In genomic region chr19:31613683-31614219, GRCh38 we compare ENCODE assay signal across 31 cellular contexts.
DNase-seq lines count a peak whose midpoint lies in the region; ATAC-seq and TF ChIP-seq lines count a peak whose summit lies in the region.
"Had no signal": no experiment of that assay in that cellular context is flagged by ENCODE, and none has a peak within 500 bp of the region (broad histone marks: within the 10 kb centered on the region; RNA-seq: fewer than 3 reads in every experiment).

No MANE protein-coding gene starts in this region.

- WGBS in right cardiac atrium: 59% methylated on average over 4 of the region's 4 CpGs

- no peaks in the 10 kb centered on the region for H3K4me1 Mint-ChIP-seq in WTC11
- peaks cover 6% of the 10 kb centered on the region for H3K4me1 Mint-ChIP-seq in nephron progenitor cell
- H3K4me1 Mint-ChIP-seq: CD8-positive, alpha-beta memory T cell; stimulated activated naive CD8-positive, alpha-beta T cell treated with anti-CD3 and anti-CD28 coated beads, Interleukin-15, amount 100 ng/mL, for 72 hours; T-cell had no signal

- H3K36me3 ChIP-seq in H7 (replicated peaks; ENCODE audit: control insufficient read depth, insufficient read depth, low read length) (no peaks in the 10 kb centered on the region), osteoblast (ENCODE audit: insufficient read depth, low read length) (no peaks in the 10 kb centered on the region)
- H3K36me3 ChIP-seq: BE2C, cardiac muscle cell, uterus had no signal

- H3K4me3 Mint-ChIP-seq in WTC11 (no peak overlapping the region), nephron progenitor cell (no peak overlapping the region)
- H3K4me3 Mint-ChIP-seq: activated naive CD8-positive, alpha-beta T cell; activated T-cell treated with anti-CD3 and anti-CD28 coated beads, Interleukin-2, amount 50 U/mL, for 24 hours; CD8-positive, alpha-beta memory T cell; naive thymus-derived CD4-positive, alpha-beta T cell; stimulated activated naive CD8-positive, alpha-beta T cell treated with anti-CD3 and anti-CD28 coated beads, Interleukin-15, amount 100 ng/mL, for 72 hours; T-cell had no signal

- H3K27ac Mint-ChIP-seq in WTC11 (no peak overlapping the region), nephron progenitor cell (no peak overlapping the region)
- H3K27ac Mint-ChIP-seq: activated naive CD8-positive, alpha-beta T cell; activated T-cell treated with anti-CD3 and anti-CD28 coated beads, Interleukin-2, amount 50 U/mL, for 24 hours; CD8-positive, alpha-beta memory T cell; naive thymus-derived CD4-positive, alpha-beta T cell; stimulated activated naive CD8-positive, alpha-beta T cell treated with anti-CD3 and anti-CD28 coated beads, Interleukin-15, amount 100 ng/mL, for 72 hours; T-cell had no signal

- H3K4me3 ChIP-seq in H7 (ENCODE audit: insufficient read depth, low read depth, low read length) (no peak overlapping the region), right cardiac atrium (ENCODE audit: low read length) (no peak overlapping the region), osteoblast (ENCODE audit: insufficient read depth, low read length) (no peak overlapping the region)
- H3K4me3 ChIP-seq: cardiac muscle cell, coronary artery, GM12878, uterus had no signal

- H3K9me3 Mint-ChIP-seq in WTC11: no peaks in the 10 kb centered on the region
- H3K9me3 Mint-ChIP-seq in nephron progenitor cell: no peaks in the 10 kb centered on the region
- H3K9me3 Mint-ChIP-seq: activated T-cell treated with anti-CD3 and anti-CD28 coated beads, Interleukin-2, amount 50 U/mL, for 24 hours; stimulated activated naive CD8-positive, alpha-beta T cell treated with anti-CD3 and anti-CD28 coated beads, Interleukin-15, amount 100 ng/mL, for 72 hours had no signal

- no peak overlapping the region for H2AFZ ChIP-seq in osteoblast (ENCODE audit: low read length)

- ATAC-seq in WTC11 (0 out of 2 replicates have a peak, but pooled peaks have one; percentile 30), right cardiac atrium (peak; percentile 26 to 52), HG03097 (IDR thresholded peaks at IDR 0.05; ENCODE audit: low FRiP score, unreplicated experiment) (no peak)
- ATAC-seq: GM12878; naive thymus-derived CD4-positive, alpha-beta T cell; Panc1; stimulated activated naive CD8-positive, alpha-beta T cell treated with anti-CD3 and anti-CD28 coated beads, Interleukin-15, amount 100 ng/mL, for 72 hours; T-cell had no signal

- H3K4me1 ChIP-seq in right cardiac atrium (ENCODE audit: control insufficient read depth, insufficient read depth, low read length): no peaks in the 10 kb centered on the region
- H3K4me1 ChIP-seq in osteoblast (ENCODE audit: insufficient read depth, low read length): no peaks in the 10 kb centered on the region
- H3K4me1 ChIP-seq: BE2C, uterus had no signal

- H3K9me3 ChIP-seq in right cardiac atrium (ENCODE audit: control insufficient read depth, low read length) (no peaks in the 10 kb centered on the region), osteoblast (ENCODE audit: low read depth, low read length) (no peaks in the 10 kb centered on the region)
- H3K9me3 ChIP-seq: BE2C, uterus had no signal

- H3K36me3 Mint-ChIP-seq in WTC11: no peaks in the 10 kb centered on the region
- H3K36me3 Mint-ChIP-seq in nephron progenitor cell (ENCODE audit: low read depth): no peaks in the 10 kb centered on the region
- H3K36me3 Mint-ChIP-seq: activated naive CD8-positive, alpha-beta T cell; CD8-positive, alpha-beta memory T cell; naive thymus-derived CD4-positive, alpha-beta T cell; T-cell had no signal

- H3K4me2 ChIP-seq in osteoblast (ENCODE audit: insufficient read depth, low read length): no peak overlapping the region

- POLR2A ChIA-PET in WTC11 (lab: Charles Lee): no interaction called here

- DNase-seq in H7: peak; percentile 43
- DNase-seq in WTC11 (ENCODE audit: low spot score): no peak
- DNase-seq in right cardiac atrium: no peak
- peak; percentile 42 for DNase-seq in osteoblast (ENCODE audit: insufficient read length, low spot score, missing footprints)
- no peak for DNase-seq in NCI-H526 treated with DMSO at 0.1 percent for 48 hours (lab: John Stamatoyannopoulos, UW)
- no peak for DNase-seq in nephron progenitor cell
- DNase-seq: ACHN; activated CD4-positive, CD25-positive, alpha-beta regulatory T cell; activated effector memory CD4-positive, alpha-beta T cell treated with anti-CD3 and anti-CD28 coated beads, Interleukin-2, amount 50 U/mL, for 16 hours; activated T-cell treated with anti-CD3 and anti-CD28 coated beads, Interleukin-2, amount 50 U/mL, for 24 hours; anterior cingulate cortex; BE2C; CD8-positive, alpha-beta memory T cell; DMS 273 treated with DMSO at 0.1 percent for 48 hours; effector memory CD4-positive, alpha-beta T cell; erythroblast; HCEC 1CT; IMR-90; naive thymus-derived CD4-positive, alpha-beta T cell; NCI-H2107; NCI-H345; stimulated activated CD4-positive, alpha-beta T cell treated with anti-CD3 and anti-CD28 coated beads, Interleukin-2, amount 100 ng/mL, for 48 hours; stimulated activated naive CD8-positive, alpha-beta T cell treated with anti-CD3 and anti-CD28 coated beads, Interleukin-15, amount 100 ng/mL, for 72 hours; T-cell; uterus had no signal

- H3K27ac ChIP-seq in right cardiac atrium (ENCODE audit: low read length): no peak overlapping the region
- no peak overlapping the region for H3K27ac ChIP-seq in osteoblast (ENCODE audit: low read depth, low read length)
- H3K27ac ChIP-seq: cardiac muscle cell, coronary artery, uterus had no signal

- H4K20me1 ChIP-seq in osteoblast (ENCODE audit: insufficient read depth, low read length): no peaks in the 10 kb centered on the region

- H3K79me2 ChIP-seq in osteoblast (ENCODE audit: insufficient read depth, low read length): no peaks in the 10 kb centered on the region

- H3K27me3 Mint-ChIP-seq in WTC11 (ENCODE audit: low read depth) (peaks cover 5% of the 10 kb centered on the region; the same call in 1 of the 2 replicates), nephron progenitor cell (ENCODE audit: low read depth, poor library complexity) (peaks cover 20% of the 10 kb centered on the region)
- H3K27me3 Mint-ChIP-seq: activated naive CD8-positive, alpha-beta T cell; activated T-cell treated with anti-CD3 and anti-CD28 coated beads, Interleukin-2, amount 50 U/mL, for 24 hours; stimulated activated naive CD8-positive, alpha-beta T cell treated with anti-CD3 and anti-CD28 coated beads, Interleukin-15, amount 100 ng/mL, for 72 hours had no signal

- intact Hi-C loops in right cardiac atrium (cut with DNase I): no loop called here

- TF ChIP-seq CTCF in WTC11 (IDR thresholded peaks at IDR 0.05) (no peak), osteoblast (IDR thresholded peaks at IDR 0.05; ENCODE audit: extremely low read depth, low read depth, low read length) (no peak), nephron progenitor cell (IDR thresholded peaks at IDR 0.05) (no peak)

- CTCF ChIA-PET in WTC11 (lab: Charles Lee): interaction anchor here (0.6 to 0.9 kb wide), 3 partner anchors 101 to 275 kb away, joined by 3 to 4 read pairs (median 3); no protein-coding TSS in a partner anchor

- no peaks in the 10 kb centered on the region for H3K27me3 ChIP-seq in H7 (ENCODE audit: control insufficient read depth, insufficient read depth, low read length)
- H3K27me3 ChIP-seq in right cardiac atrium (ENCODE audit: control insufficient read depth, insufficient read depth): no peaks in the 10 kb centered on the region
- no peaks in the 10 kb centered on the region for H3K27me3 ChIP-seq in osteoblast (ENCODE audit: insufficient read depth, low read length)
- H3K27me3 ChIP-seq: BE2C, uterus had no signal

TF ChIP-seq in WTC11, 78 proteins besides CTCF, POLR2A, EP300 and RAD21 (continues in another document):
- TF ChIP-seq USF2 (CRISPR knock-in tag; IDR thresholded peaks at IDR 0.05) (no peak), NR3C1 (CRISPR knock-in tag; conservative IDR thresholded peaks at IDR 0.05; ENCODE audit: low read depth) (no peak), PRRX2 (CRISPR knock-in tag; IDR thresholded peaks at IDR 0.05) (no peak), E2F1 (CRISPR knock-in tag; IDR thresholded peaks at IDR 0.05) (no peak), ESRRA (CRISPR knock-in tag; IDR thresholded peaks at IDR 0.05; ENCODE audit: borderline replicate concordance) (no peak)

Comparison
In these comparisons a context has a peak if more than half of its experiments do, and no peak if none do; other contexts are left out.
1. DNase-seq: peak in H7 (single experiment) and osteoblast (single experiment); none in WTC11 (single experiment), right cardiac atrium (0 of 3), NCI-H526 treated with DMSO at 0.1 percent for 48 hours (single experiment) and nephron progenitor cell (single experiment).